25 cellular contexts compared by ENCODE assay signal in the genomic region with DNA sequence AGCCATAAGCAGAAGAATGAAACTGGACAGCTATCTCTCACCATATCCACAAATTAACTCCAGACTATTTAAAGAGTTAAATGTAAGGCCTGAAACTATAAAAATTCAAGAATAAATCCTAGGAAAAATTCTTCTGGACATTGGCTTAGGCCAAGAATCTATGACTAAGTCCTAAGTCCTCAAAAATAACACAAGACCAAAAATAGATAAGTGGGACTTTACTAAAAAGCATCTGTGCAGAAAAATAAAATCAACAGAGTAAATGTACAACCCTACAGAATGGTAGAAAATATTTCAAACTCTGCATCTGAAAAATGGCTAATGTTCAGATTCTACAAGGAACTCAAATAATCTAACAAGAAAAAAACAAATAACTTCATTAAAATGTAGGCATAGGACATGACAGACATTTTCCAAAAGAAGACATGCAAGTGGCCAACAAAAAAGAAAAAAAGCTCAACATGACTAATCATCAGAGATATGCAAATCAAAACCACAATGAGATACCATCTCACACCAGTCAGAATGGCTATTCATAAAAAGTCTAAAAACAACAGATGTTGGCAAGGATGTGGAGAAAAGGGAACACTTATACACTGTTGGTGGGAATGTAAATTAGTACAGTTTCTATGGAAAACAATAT.
A peak's percentile ranks its signal among the peaks of the same experiment; 100 is the strongest.
DNase-seq lines count a peak whose midpoint lies in the region; ATAC-seq and TF ChIP-seq lines count a peak whose summit lies in the region.
"Had no signal": no experiment of that assay in that cellular context is flagged by ENCODE, and none has a peak within 500 bp of the region (broad histone marks: within the 10 kb centered on the region; RNA-seq: fewer than 3 reads in every experiment).

No MANE protein-coding gene starts in this region.

- peak overlapping the region; percentile 67 for H3K4me2 ChIP-seq in smooth muscle cell
- H3K4me2 ChIP-seq: BLaER1 treated with 17β-estradiol and CSF1 and Interleukin-3, amounts not matched to agents 10 nM and 100 nM had no signal

- no peaks in the 10 kb centered on the region for H4K20me1 ChIP-seq in smooth muscle cell (ENCODE audit: low read depth)
- H4K20me1 ChIP-seq: BLaER1 treated with 17β-estradiol and CSF1 and Interleukin-3, amounts not matched to agents 10 nM and 100 nM had no signal

- no peak overlapping the region for H2AFZ ChIP-seq in smooth muscle cell (ENCODE audit: low read depth)

- TF ChIP-seq CTCF in coronary artery (IDR thresholded peaks at IDR 0.05) (no peak), smooth muscle cell (IDR thresholded peaks at IDR 0.05; ENCODE audit: borderline replicate concordance, insufficient read depth, poor library complexity, severe bottlenecking) (no peak), right atrium auricular region (IDR thresholded peaks at IDR 0.05) (no peak)

- peak; percentile 28 for DNase-seq in DMS 273 (lab: John Stamatoyannopoulos, UW; ENCODE audit: unreplicated experiment)
- DNase-seq in DMS 273 treated with DMSO at 0.1 percent for 48 hours (lab: John Stamatoyannopoulos, UW) = no peak
- peak; percentile 73 for DNase-seq in RPMI7951 (ENCODE audit: low read depth)
- no peak for DNase-seq in coronary artery (ENCODE audit: low spot score)
- no peak for DNase-seq in smooth muscle cell (lab: John Stamatoyannopoulos, UW; ENCODE audit: unreplicated experiment)
- DNase-seq in right atrium auricular region (ENCODE audit: low spot score) = no peak
- no peak for DNase-seq in SIG-M5 treated with dmso at 0.1 percent for 504 hours (lab: John Stamatoyannopoulos, UW; ENCODE audit: unreplicated experiment)
- DNase-seq: activated CD8-positive, alpha-beta T cell treated with anti-CD3 and anti-CD28 coated beads, Interleukin-2, amount 10 ng/mL, durations not matched to agents 7 days and 5 days; activated naive CD8-positive, alpha-beta T cell treated with anti-CD3 and anti-CD28 coated beads, Interleukin-2, amount 10 ng/mL, durations not matched to agents 7 days and 5 days; erythroblast; GDM1; H7; heart right ventricle; NCI-H146; NCI-H2171 treated with DMSO at 0.1 percent for 48 hours; occipital lobe; SIG-M5; stimulated activated naive B cell treated with anti-CD40 and anti-IgM and Interleukin-4, amounts not matched to agents 10 μg/mL and 1 μg/mL and 100 μg/mL, for 72 hours; T-helper 2 cell; upper lobe of left lung had no signal

- no peak for ATAC-seq in GM19467 (IDR thresholded peaks at IDR 0.05; ENCODE audit: unreplicated experiment)
- ATAC-seq: activated CD8-positive, alpha-beta T cell treated with anti-CD3 and anti-CD28 coated beads, Interleukin-2, amount 10 ng/mL, durations not matched to agents 7 days and 5 days; heart right ventricle; HepG2; stimulated activated naive B cell treated with anti-CD40 and anti-IgM and Interleukin-4, amounts not matched to agents 10 μg/mL and 1 μg/mL and 100 μg/mL, for 72 hours; WTC11 had no signal

- H3K4me1 ChIP-seq in smooth muscle cell (ENCODE audit: low read depth) = no peaks in the 10 kb centered on the region
- H3K4me1 ChIP-seq in right atrium auricular region = no peaks in the 10 kb centered on the region
- H3K4me1 ChIP-seq: heart right ventricle, upper lobe of left lung had no signal

- no peaks in the 10 kb centered on the region for H3K79me2 ChIP-seq in smooth muscle cell (ENCODE audit: low read depth)

- no peak overlapping the region for H3K9ac ChIP-seq in smooth muscle cell (ENCODE audit: low read depth)
- H3K9ac ChIP-seq: BLaER1 treated with 17β-estradiol and CSF1 and Interleukin-3, amounts not matched to agents 10 nM and 100 nM had no signal

- H3K9me3 ChIP-seq in smooth muscle cell (replicated peaks; ENCODE audit: low read depth) = no peaks in the 10 kb centered on the region
- peaks cover 0 to 7% of the 10 kb centered on the region in 2 donors for H3K9me3 ChIP-seq in right atrium auricular region
- H3K9me3 ChIP-seq: upper lobe of left lung had no signal

- peak overlapping the region; percentile 32 to 51 for H3K27ac ChIP-seq in coronary artery
- peak overlapping the region; percentile 60 for H3K27ac ChIP-seq in smooth muscle cell (ENCODE audit: low read depth)
- H3K27ac ChIP-seq in right atrium auricular region = no peak overlapping the region
- H3K27ac ChIP-seq: 22Rv1; BLaER1 treated with 17β-estradiol and CSF1 and Interleukin-3, amounts not matched to agents 10 nM and 100 nM; heart right ventricle; upper lobe of left lung had no signal

- no peaks in the 10 kb centered on the region for H3K36me3 ChIP-seq in smooth muscle cell (ENCODE audit: low read depth)
- H3K36me3 ChIP-seq in right atrium auricular region = no peaks in the 10 kb centered on the region
- H3K36me3 ChIP-seq: BLaER1 treated with 17β-estradiol and CSF1 and Interleukin-3, amounts not matched to agents 10 nM and 100 nM; heart right ventricle; upper lobe of left lung had no signal

- H3F3A ChIP-seq in smooth muscle cell (ENCODE audit: low read depth) = no peaks in the 10 kb centered on the region

- H3K27me3 ChIP-seq in smooth muscle cell (ENCODE audit: low read depth) (no peaks in the 10 kb centered on the region), right atrium auricular region (no peaks in the 10 kb centered on the region)
- H3K27me3 ChIP-seq: heart right ventricle, upper lobe of left lung had no signal

- no peak overlapping the region for H3K4me3 ChIP-seq in coronary artery
- H3K4me3 ChIP-seq in smooth muscle cell = no peak overlapping the region
- H3K4me3 ChIP-seq in right atrium auricular region = no peak overlapping the region
- H3K4me3 ChIP-seq: BLaER1 treated with 17β-estradiol and CSF1 and Interleukin-3, amounts not matched to agents 10 nM and 100 nM; heart right ventricle; upper lobe of left lung had no signal

Comparison
In these comparisons a context has a peak if more than half of its experiments do, and no peak if none do; other contexts are left out.
1. DNase-seq: peak in DMS 273 (single experiment) and RPMI7951 (single experiment); none in DMS 273 treated with DMSO at 0.1 percent for 48 hours (single experiment), coronary artery (single experiment), smooth muscle cell (single experiment), right atrium auricular region (single experiment) and SIG-M5 treated with dmso at 0.1 percent for 504 hours (single experiment).
2. H3K27ac ChIP-seq: peak in coronary artery (2 of 2) and smooth muscle cell (single experiment); none in right atrium auricular region (0 of 2).